1 cellular context compared by ENCODE assay signal in genomic region chr9:127714020-127714835, GRCh38.
TF ChIP-seq lines count a peak whose summit lies in the region.

No MANE protein-coding gene starts in this region.

TF ChIP-seq in WTC11, 78 proteins besides CTCF, POLR2A, EP300 and RAD21 (continued from another document):
- TF ChIP-seq CDX4 (CRISPR knock-in tag; IDR thresholded peaks at IDR 0.05; ENCODE audit: borderline replicate concordance) (no peak), SOX15 (CRISPR knock-in tag; IDR thresholded peaks at IDR 0.05) (no peak), GRHL2 (CRISPR knock-in tag; IDR thresholded peaks at IDR 0.05; ENCODE audit: insufficient replicate concordance, severe bottlenecking) (no peak)
